ENCODE assay signal across 12 cellular contexts in genomic region chr6:27161603-27161945, GRCh38.
DNase-seq lines count a peak whose midpoint lies in the region; ATAC-seq, FAIRE-seq and TF ChIP-seq lines count a peak whose summit lies in the region.
"Had no signal": no experiment of that assay in that cellular context is flagged by ENCODE, and none has a peak within 500 bp of the region (broad histone marks: within the 10 kb centered on the region; RNA-seq: fewer than 3 reads in every experiment).

No MANE protein-coding gene starts in this region.

- H3K4me3 Mint-ChIP-seq in activated CD4-positive, alpha-beta T cell treated with anti-CD3 and anti-CD28 coated beads for 36 hours = peak overlapping the region; percentile 4
- peak overlapping the region; percentile 18 to 61; a peak in 3 of 5 replicates for H3K4me3 Mint-ChIP-seq in H9
- no peak overlapping the region for H3K4me3 Mint-ChIP-seq in activated T-helper 1 cell treated with anti-CD3 and anti-CD28 coated beads, Interleukin-12 subunit alpha, Interleukin-12 subunit beta, Interleukin-2, Interleukin-4 antibody, amounts not matched to agents 30 ng/mL and 10 ng/mL and 1 ng/mL, durations not matched to agents 14 hours and 24 hours and 36 hours
- H3K4me3 Mint-ChIP-seq in natural killer cell = peak overlapping the region; percentile 74
- H3K4me3 Mint-ChIP-seq: CD4-positive, alpha-beta memory T cell; dendritic cell treated with granulocyte-macrophage colony-stimulating factor and Interleukin-4, amounts not matched to agents 40 ng/mL and 50 ng/mL, for 4 days had no signal

- POLR2A ChIA-PET in activated CD4-positive, alpha-beta T cell treated with anti-CD3 and anti-CD28 coated beads for 36 hours (lab: Charles Lee) = no interaction called here

- no peak overlapping the region for H2BK5ac ChIP-seq in H9 (ENCODE audit: insufficient read length, low read length)

- no peak overlapping the region for H3K4me3 ChIP-seq in small intestine (ENCODE audit: low read depth in 1 of 2, low read length in 2 of 2)
- H3K4me3 ChIP-seq: esophagus squamous epithelium had no signal

- intact Hi-C loops in activated CD4-positive, alpha-beta T cell treated with anti-CD3 and anti-CD28 coated beads for 36 hours (cut with DNase I, micrococcal nuclease) = loop anchor here in 1 of 2 experiments (5.0 kb wide), 2 partner anchors 151 to 526 kb away; partner anchors contain the start of gene POM121L2
- intact Hi-C loops in activated T-helper 1 cell treated with anti-CD3 and anti-CD28 coated beads, Interleukin-12 subunit alpha, Interleukin-12 subunit beta, Interleukin-2, Interleukin-4 antibody, amounts not matched to agents 30 ng/mL and 10 ng/mL and 1 ng/mL, durations not matched to agents 14 hours and 24 hours and 36 hours (cut with micrococcal nuclease) = no loop called here
- intact Hi-C loops in natural killer cell (cut with micrococcal nuclease) = no loop called here

- peak overlapping the region; percentile 18 for H3K4me2 ChIP-seq in H9 (ENCODE audit: insufficient read depth, insufficient read length, low read length)

- H3T11ph ChIP-seq in H9 (ENCODE audit: low read length) = no peak overlapping the region

- CTCF ChIA-PET in activated CD4-positive, alpha-beta T cell treated with anti-CD3 and anti-CD28 coated beads for 36 hours (lab: Charles Lee) = interaction anchor here (0.6 to 2.9 kb wide), 7 partner anchors 9 to 633 kb away, joined by 3 to 14 read pairs (median 3); no protein-coding TSS in a partner anchor

- no peak overlapping the region for H2AK5ac ChIP-seq in H9 (ENCODE audit: insufficient read length, low read length)

- no peak overlapping the region for H4K5ac ChIP-seq in H9 (ENCODE audit: insufficient read length, low read depth, low read length)

- no CpG with 5 or more reads among the region's 4 CpGs for whole genome bisulfite sequencing in H9 (ENCODE audit: extremely low coverage, insufficient read length, low lambda C conversion rate)
- 45 to 54% (median 52%) methylated on average over 4 of the region's 4 CpGs for WGBS in small intestine, 3 donors

- no peak for TF ChIP-seq CTCF in H9 (conservative IDR thresholded peaks at IDR 0.05)
- no peak for TF ChIP-seq CTCF in natural killer cell (IDR thresholded peaks at IDR 0.05)

- H4K20me1 ChIP-seq in H9 (ENCODE audit: control insufficient read depth, insufficient read depth, insufficient read length) = no peaks in the 10 kb centered on the region

- no peak overlapping the region for H3K14ac ChIP-seq in H9 (ENCODE audit: insufficient read depth, low read length)

- no peak overlapping the region for H2BK12ac ChIP-seq in H9 (ENCODE audit: insufficient read length, low read depth, low read length)

- H2BK20ac ChIP-seq in H9 (ENCODE audit: low read depth, low read length, poor library complexity, severe bottlenecking) = no peak overlapping the region

- H3K9me3 Mint-ChIP-seq in activated CD4-positive, alpha-beta T cell treated with anti-CD3 and anti-CD28 coated beads for 36 hours (ENCODE audit: low read depth) = no peaks in the 10 kb centered on the region
- peaks cover 0 to 5% of the 10 kb centered on the region in 2 experiments; a peak in 1 of 5 replicates for H3K9me3 Mint-ChIP-seq in H9
- H3K9me3 Mint-ChIP-seq in activated T-helper 1 cell treated with anti-CD3 and anti-CD28 coated beads, Interleukin-12 subunit alpha, Interleukin-12 subunit beta, Interleukin-2, Interleukin-4 antibody, amounts not matched to agents 30 ng/mL and 10 ng/mL and 1 ng/mL, durations not matched to agents 14 hours and 24 hours and 36 hours = no peaks in the 10 kb centered on the region
- no peaks in the 10 kb centered on the region for H3K9me3 Mint-ChIP-seq in natural killer cell
- H3K9me3 Mint-ChIP-seq: dendritic cell treated with granulocyte-macrophage colony-stimulating factor and Interleukin-4, amounts not matched to agents 40 ng/mL and 50 ng/mL, for 4 days had no signal

- H3K79me1 ChIP-seq in H9 (ENCODE audit: insufficient read depth, low read depth, low read length, poor library complexity, severe bottlenecking) = no peaks in the 10 kb centered on the region

- H3K9me3 ChIP-seq in H9 (ENCODE audit: control insufficient read depth, low read depth, low read length) = no peaks in the 10 kb centered on the region
- H3K9me3 ChIP-seq in small intestine (ENCODE audit: control insufficient read depth, low read depth) = no peaks in the 10 kb centered on the region
- H3K9me3 ChIP-seq: esophagus squamous epithelium had no signal

- FAIRE-seq in small intestine (lab: Jason Lieb, UNC) = no peak

- H3K4me1 ChIP-seq in H9 (ENCODE audit: insufficient read depth, low read length) (peaks cover 3% of the 10 kb centered on the region; the same call in 1 of the 2 replicates), small intestine (ENCODE audit: control insufficient read depth in 2 of 2, insufficient read depth in 1 of 2, low read depth in 1 of 2, low read length in 1 of 2) (no peaks in the 10 kb centered on the region)

- no peak for ATAC-seq in activated CD4-positive, alpha-beta T cell treated with anti-CD3 and anti-CD28 coated beads for 36 hours
- ATAC-seq in natural killer cell = no peak

- H2AFZ ChIP-seq in H9 (ENCODE audit: low read length) = no peak overlapping the region

- H3K4me1 Mint-ChIP-seq in activated CD4-positive, alpha-beta T cell treated with anti-CD3 and anti-CD28 coated beads for 36 hours = peaks cover 25% of the 10 kb centered on the region
- H3K4me1 Mint-ChIP-seq in H9 (peaks cover 16 to 31% of the 10 kb centered on the region in 2 experiments), natural killer cell (peaks cover 25 to 26% of the 10 kb centered on the region in 2 donors)
- H3K4me1 Mint-ChIP-seq in activated T-helper 1 cell treated with anti-CD3 and anti-CD28 coated beads, Interleukin-12 subunit alpha, Interleukin-12 subunit beta, Interleukin-2, Interleukin-4 antibody, amounts not matched to agents 30 ng/mL and 10 ng/mL and 1 ng/mL, durations not matched to agents 14 hours and 24 hours and 36 hours (ENCODE audit: low read depth) = peaks cover 27% of the 10 kb centered on the region

- H3K27me3 ChIP-seq in H9 (ENCODE audit: insufficient read depth, low read length) (no peaks in the 10 kb centered on the region), small intestine (ENCODE audit: control insufficient read depth in 2 of 2, insufficient read depth in 2 of 2, low read length in 2 of 2) (no peaks in the 10 kb centered on the region)
- H3K27me3 ChIP-seq: esophagus squamous epithelium had no signal

- H3K56ac ChIP-seq in H9 (ENCODE audit: insufficient read length, low read depth, low read length) = no peak overlapping the region

- H4K91ac ChIP-seq in H9 (ENCODE audit: insufficient read length, low read depth, low read length) = no peak overlapping the region

- H3K4ac ChIP-seq in H9 (ENCODE audit: low read depth, low read length) = no peak overlapping the region

- H3K27ac ChIP-seq in H9 (ENCODE audit: insufficient read length, low read depth, low read length) = no peak overlapping the region
- no peak overlapping the region for H3K27ac ChIP-seq in small intestine (ENCODE audit: low read depth in 1 of 2, low read length in 1 of 2)
- H3K27ac ChIP-seq: esophagus squamous epithelium had no signal

- H2BK120ac ChIP-seq in H9 (ENCODE audit: low read depth, low read length, poor library complexity, severe bottlenecking) = no peak overlapping the region

- H3K18ac ChIP-seq in H9 (ENCODE audit: insufficient read length, low read depth, low read length) = no peak overlapping the region

- DNase-seq in activated CD4-positive, alpha-beta T cell treated with anti-CD3 and anti-CD28 coated beads for 36 hours = no peak
- DNase-seq in activated CD4-positive, alpha-beta T cell treated with anti-CD3 and anti-CD28 coated beads, Interleukin-2, amount 50 U/mL, for 4 hours = no peak
- DNase-seq in H9 = no peak
- no peak for DNase-seq in activated T-helper 1 cell treated with anti-CD3 and anti-CD28 coated beads, Interleukin-12 subunit alpha, Interleukin-12 subunit beta, Interleukin-2, Interleukin-4 antibody, amounts not matched to agents 30 ng/mL and 10 ng/mL and 1 ng/mL, durations not matched to agents 14 hours and 24 hours and 36 hours (ENCODE audit: low spot score)
- no peak for DNase-seq in natural killer cell
- no peak for DNase-seq in activated effector memory CD4-positive, alpha-beta T cell treated with anti-CD3 and anti-CD28 coated beads, Interleukin-2, amount 50 U/mL, for 16 hours
- no peak for DNase-seq in small intestine
- no peak for DNase-seq in midbrain (lab: John Stamatoyannopoulos, UW)
- DNase-seq: esophagus squamous epithelium, NCI-H2107 had no signal

- H3K9ac ChIP-seq in H9 (ENCODE audit: extremely low read depth, insufficient read length, low read length) = no peak overlapping the region

- peak overlapping the region; percentile 45 for H3K27ac Mint-ChIP-seq in activated CD4-positive, alpha-beta T cell treated with anti-CD3 and anti-CD28 coated beads for 36 hours
- H3K27ac Mint-ChIP-seq in H9 = peak overlapping the region in 2 of 3 experiments; percentile 81; a peak in 4 of 7 replicates
- peak overlapping the region; percentile 14 for H3K27ac Mint-ChIP-seq in activated T-helper 1 cell treated with anti-CD3 and anti-CD28 coated beads, Interleukin-12 subunit alpha, Interleukin-12 subunit beta, Interleukin-2, Interleukin-4 antibody, amounts not matched to agents 30 ng/mL and 10 ng/mL and 1 ng/mL, durations not matched to agents 14 hours and 24 hours and 36 hours
- peak overlapping the region; percentile 52 to 83 for H3K27ac Mint-ChIP-seq in natural killer cell
- H3K27ac Mint-ChIP-seq: dendritic cell treated with granulocyte-macrophage colony-stimulating factor and Interleukin-4, amounts not matched to agents 40 ng/mL and 50 ng/mL, for 4 days had no signal

- no peaks in the 10 kb centered on the region for H3K36me3 ChIP-seq in small intestine (ENCODE audit: control insufficient read depth in 2 of 2, insufficient read depth in 2 of 2, low read length in 2 of 2)
- H3K36me3 ChIP-seq: esophagus squamous epithelium had no signal

- H3K79me2 ChIP-seq in H9 (ENCODE audit: insufficient read depth, low read length) = no peaks in the 10 kb centered on the region

- H3K23me2 ChIP-seq in H9 (ENCODE audit: insufficient read length, low read depth, low read length, poor library complexity, severe bottlenecking) = peaks cover 8% of the 10 kb centered on the region

- no peak overlapping the region for H4K8ac ChIP-seq in H9 (replicated peaks; ENCODE audit: insufficient read length, low read depth, low read length)

- H2BK15ac ChIP-seq in H9 (ENCODE audit: low read depth, low read length) = no peak overlapping the region

- no peaks in the 10 kb centered on the region for H3K27me3 Mint-ChIP-seq in activated CD4-positive, alpha-beta T cell treated with anti-CD3 and anti-CD28 coated beads for 36 hours
- H3K27me3 Mint-ChIP-seq in H9 (ENCODE audit: low read depth) = peaks cover 14% of the 10 kb centered on the region
- H3K27me3 Mint-ChIP-seq in activated T-helper 1 cell treated with anti-CD3 and anti-CD28 coated beads, Interleukin-12 subunit alpha, Interleukin-12 subunit beta, Interleukin-2, Interleukin-4 antibody, amounts not matched to agents 30 ng/mL and 10 ng/mL and 1 ng/mL, durations not matched to agents 14 hours and 24 hours and 36 hours (ENCODE audit: insufficient read depth) = peaks cover 11% of the 10 kb centered on the region
- peaks cover 0 to 7% of the 10 kb centered on the region in 2 donors for H3K27me3 Mint-ChIP-seq in natural killer cell (ENCODE audit: low read depth in 2 of 2)

- H3K36me3 Mint-ChIP-seq in activated CD4-positive, alpha-beta T cell treated with anti-CD3 and anti-CD28 coated beads for 36 hours (ENCODE audit: low read depth) = no peaks in the 10 kb centered on the region
- H3K36me3 Mint-ChIP-seq in H9 (ENCODE audit: insufficient read depth in 1 of 3, low read depth in 3 of 3) (no peaks in the 10 kb centered on the region; a peak in 1 of 7 replicates), natural killer cell (no peaks in the 10 kb centered on the region)
- no peaks in the 10 kb centered on the region for H3K36me3 Mint-ChIP-seq in activated T-helper 1 cell treated with anti-CD3 and anti-CD28 coated beads, Interleukin-12 subunit alpha, Interleukin-12 subunit beta, Interleukin-2, Interleukin-4 antibody, amounts not matched to agents 30 ng/mL and 10 ng/mL and 1 ng/mL, durations not matched to agents 14 hours and 24 hours and 36 hours (ENCODE audit: low read depth)

- no peak overlapping the region for H3K23ac ChIP-seq in H9 (ENCODE audit: insufficient read length, low read depth, low read length)

Comparison
In these comparisons a context has a peak if more than half of its experiments do, and no peak if none do; other contexts are left out.
1. H3K27ac Mint-ChIP-seq: peak in every context shown above with its lines; median percentile 81 in H9; 68 in natural killer cell; 45 in activated CD4-positive, alpha-beta T cell treated with anti-CD3 and anti-CD28 coated beads for 36 hours; 14 in activated T-helper 1 cell treated with anti-CD3 and anti-CD28 coated beads, Interleukin-12 subunit alpha, Interleukin-12 subunit beta, Interleukin-2, Interleukin-4 antibody, amounts not matched to agents 30 ng/mL and 10 ng/mL and 1 ng/mL, durations not matched to agents 14 hours and 24 hours and 36 hours.